32 cellular contexts compared by ENCODE assay signal in the genomic region with DNA sequence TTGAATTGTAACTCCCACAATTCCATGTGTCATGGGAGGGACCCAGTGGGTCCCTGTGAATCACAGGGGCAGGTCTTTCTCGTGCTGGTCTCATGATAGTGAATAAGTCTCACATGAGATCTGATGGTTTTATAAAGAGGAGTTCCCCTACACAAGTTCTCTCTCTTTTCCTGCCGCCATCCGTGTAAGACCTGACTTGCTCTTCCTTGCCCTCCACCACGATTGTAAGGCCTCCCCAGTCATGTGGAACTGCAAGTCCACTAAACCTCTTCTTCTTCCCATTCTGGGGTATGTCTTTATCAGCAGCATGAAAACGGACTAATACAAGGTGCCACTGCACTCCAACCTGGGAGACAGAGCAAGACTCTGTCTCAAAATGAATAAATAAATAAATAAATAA.
"Had no signal": no experiment of that assay in that cellular context is flagged by ENCODE, and none has a peak within 500 bp of the region (broad histone marks: within the 10 kb centered on the region; RNA-seq: fewer than 3 reads in every experiment).

No MANE protein-coding gene starts in this region.

- H3K36me3 Mint-ChIP-seq: activated CD4-positive, alpha-beta memory T cell treated with anti-CD3 and anti-CD28 coated beads for 36 hours; activated CD8-positive, alpha-beta memory T cell treated with anti-CD3 and anti-CD28 coated beads, Interleukin-2, amount 10 ng/mL, durations not matched to agents 7 days and 5 days; activated naive CD8-positive, alpha-beta T cell treated with anti-CD3 and anti-CD28 coated beads, Interleukin-2, amount 10 ng/mL, durations not matched to agents 7 days and 5 days; brain had no signal

- H3K27ac Mint-ChIP-seq: activated CD4-positive, alpha-beta memory T cell treated with anti-CD3 and anti-CD28 coated beads for 36 hours; activated CD4-positive, alpha-beta T cell treated with anti-CD3 and anti-CD28 coated beads for 36 hours; activated CD4-positive, alpha-beta T cell treated with anti-CD3 and anti-CD28 coated beads, Interleukin-2, amount 10 ng/mL, durations not matched to agents 24 days and 14 days; activated CD8-positive, alpha-beta memory T cell treated with anti-CD3 and anti-CD28 coated beads, Interleukin-2, amount 10 ng/mL, durations not matched to agents 7 days and 5 days; activated CD8-positive, alpha-beta T cell treated with anti-CD3 and anti-CD28 coated beads, Interleukin-2, amount 10 ng/mL, durations not matched to agents 7 days and 5 days; activated naive CD4-positive, alpha-beta T cell treated with anti-CD3 and anti-CD28 coated beads for 36 hours; activated naive CD4-positive, alpha-beta T cell treated with anti-CD3 and anti-CD28 coated beads, Interleukin-2, amount 50 U/mL, for 72 hours; activated naive CD8-positive, alpha-beta T cell treated with anti-CD3 and anti-CD28 coated beads, Interleukin-2, amount 10 ng/mL, durations not matched to agents 7 days and 5 days; activated T-helper 1 cell treated with anti-CD3 and anti-CD28 coated beads, Interleukin-12 subunit alpha, Interleukin-12 subunit beta, Interleukin-2, Interleukin-4 antibody, amounts not matched to agents 30 ng/mL and 10 ng/mL and 1 ng/mL, durations not matched to agents 14 hours and 24 hours and 36 hours; activated T-helper 2 cell treated with anti-CD3 and anti-CD28 coated beads, Interferon-gamma antibody, Interleukin-2, Interleukin-4, amounts not matched to agents 10 μg/mL and 5 μg/mL and 100 μg/mL, durations not matched to agents 14 hours and 24 hours and 36 hours; T-helper 17 cell; T-helper 2 cell treated with Interferon-gamma antibody and Interleukin-4, amounts not matched to agents 5 μg/mL and 100 μg/mL, for 36 hours had no signal

- H3K4me3 ChIP-seq: ascending aorta, cardiac muscle cell had no signal

- H3K4me1 ChIP-seq: colonic mucosa had no signal

- H3K27ac ChIP-seq: cardiac muscle cell, colonic mucosa, epithelial cell of prostate had no signal

- ATAC-seq: activated CD4-positive, alpha-beta T cell treated with anti-CD3 and anti-CD28 coated beads for 36 hours; activated CD8-positive, alpha-beta memory T cell treated with anti-CD3 and anti-CD28 coated beads, Interleukin-2, amount 10 ng/mL, durations not matched to agents 7 days and 5 days; activated CD8-positive, alpha-beta T cell treated with anti-CD3 and anti-CD28 coated beads, Interleukin-2, amount 10 ng/mL, durations not matched to agents 7 days and 5 days; activated naive CD4-positive, alpha-beta T cell treated with anti-CD3 and anti-CD28 coated beads, Interleukin-2, amount 50 U/mL, for 72 hours; T-helper 17 cell had no signal

- H3K27me3 ChIP-seq: ascending aorta, breast epithelium, cardiac muscle cell, colonic mucosa, esophagus squamous epithelium had no signal

- H3K9me3 Mint-ChIP-seq: activated CD4-positive, alpha-beta T cell treated with anti-CD3 and anti-CD28 coated beads, Interleukin-2, amount 10 ng/mL, durations not matched to agents 24 days and 14 days; activated naive CD8-positive, alpha-beta T cell treated with anti-CD3 and anti-CD28 coated beads, Interleukin-2, amount 10 ng/mL, durations not matched to agents 7 days and 5 days; activated T-helper 1 cell treated with anti-CD3 and anti-CD28 coated beads, Interleukin-12 subunit alpha, Interleukin-12 subunit beta, Interleukin-2, Interleukin-4 antibody, amounts not matched to agents 30 ng/mL and 10 ng/mL and 1 ng/mL, durations not matched to agents 14 hours and 24 hours and 36 hours; activated T-helper 2 cell treated with anti-CD3 and anti-CD28 coated beads, Interferon-gamma antibody, Interleukin-2, Interleukin-4, amounts not matched to agents 10 μg/mL and 5 μg/mL and 100 μg/mL, durations not matched to agents 14 hours and 24 hours and 36 hours; T-helper 2 cell treated with Interferon-gamma antibody and Interleukin-4, amounts not matched to agents 5 μg/mL and 100 μg/mL, for 36 hours had no signal

- H3K36me3 ChIP-seq: ascending aorta, breast epithelium, cardiac muscle cell, colonic mucosa, esophagus squamous epithelium had no signal

- H3K4me3 Mint-ChIP-seq: activated CD4-positive, alpha-beta memory T cell treated with anti-CD3 and anti-CD28 coated beads for 36 hours; activated CD4-positive, alpha-beta T cell treated with anti-CD3 and anti-CD28 coated beads for 36 hours; activated CD8-positive, alpha-beta memory T cell treated with anti-CD3 and anti-CD28 coated beads, Interleukin-2, amount 10 ng/mL, durations not matched to agents 7 days and 5 days; activated CD8-positive, alpha-beta T cell treated with anti-CD3 and anti-CD28 coated beads, Interleukin-2, amount 10 ng/mL, durations not matched to agents 7 days and 5 days; activated naive CD4-positive, alpha-beta T cell treated with anti-CD3 and anti-CD28 coated beads for 36 hours; activated naive CD8-positive, alpha-beta T cell treated with anti-CD3 and anti-CD28 coated beads, Interleukin-2, amount 10 ng/mL, durations not matched to agents 7 days and 5 days; activated T-helper 1 cell treated with anti-CD3 and anti-CD28 coated beads, Interleukin-12 subunit alpha, Interleukin-12 subunit beta, Interleukin-2, Interleukin-4 antibody, amounts not matched to agents 30 ng/mL and 10 ng/mL and 1 ng/mL, durations not matched to agents 14 hours and 24 hours and 36 hours; T-helper 2 cell treated with Interferon-gamma antibody and Interleukin-4, amounts not matched to agents 5 μg/mL and 100 μg/mL, for 36 hours had no signal

- DNase-seq: activated CD4-positive, alpha-beta memory T cell treated with anti-CD3 and anti-CD28 coated beads for 36 hours; activated CD4-positive, alpha-beta T cell treated with anti-CD3 and anti-CD28 coated beads for 36 hours; activated CD4-positive, CD25-positive, alpha-beta regulatory T cell; activated CD4-positive, CD25-positive, alpha-beta regulatory T cell treated with anti-CD3 and anti-CD28 coated beads, Interleukin-2, amount 50 U/mL, for 72 hours; activated CD8-positive, alpha-beta memory T cell treated with anti-CD3 and anti-CD28 coated beads, Interleukin-2, amount 10 ng/mL, durations not matched to agents 7 days and 5 days; activated CD8-positive, alpha-beta memory T cell treated with anti-CD3 and anti-CD28 coated beads, Interleukin-2, amount 50 U/mL, for 4 hours; activated CD8-positive, alpha-beta T cell treated with anti-CD3 and anti-CD28 coated beads, Interleukin-2, amount 10 ng/mL, durations not matched to agents 7 days and 5 days; activated gamma-delta T cell treated with Interleukin-2 at 50 U/mL for 16 hours; activated naive CD4-positive, alpha-beta T cell treated with anti-CD3 and anti-CD28 coated beads for 36 hours; activated naive CD8-positive, alpha-beta T cell treated with anti-CD3 and anti-CD28 coated beads, Interleukin-2, amount 10 ng/mL, durations not matched to agents 7 days and 5 days; activated T-cell treated with anti-CD3 and anti-CD28 coated beads, Interleukin-2, amount 50 U/mL, for 1 hour; activated T-cell treated with anti-CD3 and anti-CD28 coated beads, Interleukin-2, amount 50 U/mL, for 48 hours; central memory CD4-positive, alpha-beta T cell; cerebellar nuclear complex; colonic mucosa; effector CD8-positive, alpha-beta T cell; esophagus squamous epithelium; foreskin melanocyte; head of caudate nucleus; T-helper 1 cell; T-helper 17 cell; T1000 had no signal

- H3K9me3 ChIP-seq: ascending aorta, breast epithelium, colonic mucosa, esophagus squamous epithelium had no signal
